23 cellular contexts compared by ENCODE assay signal in the genomic region with DNA sequence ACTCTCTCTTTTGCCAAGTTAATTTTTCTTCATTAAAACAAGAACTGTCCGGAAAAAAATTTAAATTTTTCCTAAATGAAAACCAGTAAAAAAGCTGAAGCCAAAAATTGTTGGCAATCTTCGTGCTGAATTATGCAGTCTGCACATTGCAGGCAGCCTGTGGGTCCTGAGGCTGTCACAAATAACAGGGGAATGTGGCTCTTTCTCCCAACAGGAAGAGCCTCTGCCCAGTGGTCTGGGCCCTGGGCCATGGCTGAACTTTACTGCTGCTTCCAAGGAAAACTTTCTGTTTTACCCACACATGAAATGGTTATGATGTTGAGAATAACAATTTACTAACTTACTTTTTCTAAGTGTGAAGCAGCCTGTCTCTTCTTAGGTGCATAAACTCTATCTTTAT.
DNase-seq lines count a peak whose midpoint lies in the region; ATAC-seq and TF ChIP-seq lines count a peak whose summit lies in the region.
"Had no signal": no experiment of that assay in that cellular context is flagged by ENCODE, and none has a peak within 500 bp of the region (broad histone marks: within the 10 kb centered on the region; RNA-seq: fewer than 3 reads in every experiment).

No MANE protein-coding gene starts in this region.

- no peak overlapping the region for H3K4me3 ChIP-seq in RWPE2 (ENCODE audit: severe bottlenecking)
- no peak overlapping the region for H3K4me3 ChIP-seq in fibroblast of the aortic adventitia (ENCODE audit: low read depth, low read length)
- no peak overlapping the region for H3K4me3 ChIP-seq in aorta (ENCODE audit: low read length in 2 of 2)
- H3K4me3 ChIP-seq: SJSA1, uterus had no signal

- WGBS in aorta, 2 donors: 19 to 23% methylated on average over 2 of the region's 2 CpGs

- H3K4me1 ChIP-seq in RWPE2 (ENCODE audit: insufficient read depth, poor library complexity, severe bottlenecking): peaks cover 11% of the 10 kb centered on the region
- no peaks in the 10 kb centered on the region for H3K4me1 ChIP-seq in aorta (ENCODE audit: control insufficient read depth in 1 of 2, insufficient read depth in 2 of 2, low read length in 2 of 2)
- H3K4me1 ChIP-seq: parathyroid adenoma, SJSA1, uterus had no signal

- peak; percentile 27 for DNase-seq in left ventricle myocardium superior
- no peak for DNase-seq in cardiac septum (ENCODE audit: low spot score)
- no peak for DNase-seq in RWPE2 (ENCODE audit: low spot score)
- peak; percentile 21 for DNase-seq in fibroblast of the aortic adventitia (ENCODE audit: low read depth)
- DNase-seq in aorta: no peak
- no peak for DNase-seq in kidney glomerular epithelial cell (lab: John Stamatoyannopoulos, UW)
- DNase-seq in NCI-H2171 treated with DMSO at 0.1 percent for 48 hours (lab: John Stamatoyannopoulos, UW): no peak
- DNase-seq: activated CD4-positive, alpha-beta T cell treated with anti-CD3 and anti-CD28 coated beads, Interleukin-2, amount 10 ng/mL, durations not matched to agents 24 days and 14 days; activated effector memory CD4-positive, alpha-beta T cell treated with Interleukin-2 at 50 U/mL for 16 hours; anterior cingulate cortex; CD4-positive, alpha-beta memory T cell; central memory CD4-positive, alpha-beta T cell; mesenchymal stem cell; NCI-H2029 treated with DMSO at 0.1 percent for 48 hours; NCI-H345; retina; stimulated activated CD4-positive, alpha-beta T cell treated with anti-CD3 and anti-CD28 coated beads, Interleukin-2, amount 100 ng/mL, for 24 hours; stimulated activated naive CD8-positive, alpha-beta T cell treated with anti-CD3 and anti-CD28 coated beads, Interleukin-15, amount 100 ng/mL, for 72 hours; uterus had no signal

- intact Hi-C loops in left ventricle myocardium superior (cut with micrococcal nuclease) (no loop called here), cardiac septum (cut with DNase I) (no loop called here), aorta (cut with DNase I) (no loop called here)

- no peak for TF ChIP-seq CTCF in RWPE2 (IDR thresholded peaks at IDR 0.05; ENCODE audit: poor library complexity, severe bottlenecking)
- no peak for TF ChIP-seq CTCF in fibroblast of the aortic adventitia (IDR thresholded peaks at IDR 0.05; ENCODE audit: insufficient read depth, low read length)

- no peak for ATAC-seq in left ventricle myocardium superior
- no peak for ATAC-seq in RWPE2 (ENCODE audit: low read depth)
- peak; percentile 9 for ATAC-seq in aorta (ENCODE audit: low FRiP score)
- no peak for ATAC-seq in HG03097 (IDR thresholded peaks at IDR 0.05; ENCODE audit: low FRiP score, unreplicated experiment)
- ATAC-seq: stimulated activated naive CD8-positive, alpha-beta T cell treated with anti-CD3 and anti-CD28 coated beads, Interleukin-15, amount 100 ng/mL, for 72 hours had no signal

- H3K36me3 ChIP-seq in RWPE2 (ENCODE audit: low read depth): no peaks in the 10 kb centered on the region
- H3K36me3 ChIP-seq in aorta (ENCODE audit: control insufficient read depth in 1 of 2, insufficient read depth in 2 of 2, low read length in 1 of 2): no peaks in the 10 kb centered on the region
- H3K36me3 ChIP-seq: SJSA1, uterus had no signal

- H3K27me3 ChIP-seq in RWPE2 (ENCODE audit: insufficient read depth, poor library complexity, severe bottlenecking): no peaks in the 10 kb centered on the region
- H3K27me3 ChIP-seq in aorta (ENCODE audit: control insufficient read depth in 1 of 2, insufficient read depth in 2 of 2, low read length in 1 of 2): no peaks in the 10 kb centered on the region
- H3K27me3 ChIP-seq: SJSA1, uterus had no signal

- H3K9me3 ChIP-seq in RWPE2 (ENCODE audit: severe bottlenecking) (no peaks in the 10 kb centered on the region), aorta (ENCODE audit: control insufficient read depth, low read length) (no peaks in the 10 kb centered on the region)
- H3K9me3 ChIP-seq: SJSA1, uterus had no signal

- peak overlapping the region; percentile 41 for H3K27ac ChIP-seq in RWPE2 (ENCODE audit: poor library complexity, severe bottlenecking)
- no peak overlapping the region for H3K27ac ChIP-seq in aorta (ENCODE audit: low read depth in 1 of 2, low read length in 2 of 2)
- H3K27ac ChIP-seq: KMS-11, parathyroid adenoma, SJSA1, uterus had no signal

Comparison
In these comparisons a context has a peak if more than half of its experiments do, and no peak if none do; other contexts are left out.
1. DNase-seq: peak in left ventricle myocardium superior (single experiment) and fibroblast of the aortic adventitia (single experiment); none in cardiac septum (single experiment), RWPE2 (single experiment), aorta (0 of 2), kidney glomerular epithelial cell (single experiment) and NCI-H2171 treated with DMSO at 0.1 percent for 48 hours (single experiment).